ENCODE assay signal across 9 cellular contexts in genomic region chr21:30839304-30839703, GRCh38. TPM values are rescaled to one million over a fixed set of nuclear protein-coding genes. Genes with fewer than 3 reads are reported as not detected.
DNase-seq lines count a peak whose midpoint lies in the region; ATAC-seq and TF ChIP-seq lines count a peak whose summit lies in the region.
"Had no signal": no experiment of that assay in that cellular context is flagged by ENCODE, and none has a peak within 500 bp of the region (broad histone marks: within the 10 kb centered on the region; RNA-seq: fewer than 3 reads in every experiment).

No MANE protein-coding gene starts in this region.

- peak; percentile 2 for DNase-seq in DMS114 treated with DMSO at 0.1 percent for 48 hours (lab: John Stamatoyannopoulos, UW; ENCODE audit: unreplicated experiment)
- peak; percentile 59 for DNase-seq in activated CD4-positive, alpha-beta T cell treated with anti-CD3 and anti-CD28 coated beads for 48 hours
- peak; percentile 82 for DNase-seq in iPS-NIHi7 (ENCODE audit: extremely low spot score)
- no peak for DNase-seq in mucosa of descending colon

- no peak overlapping the region for H3K9ac ChIP-seq in KMS-11

- TF ChIP-seq CTCF in KMS-11 (conservative IDR thresholded peaks at IDR 0.05; ENCODE audit: low read depth, low read length): peak; percentile 79
- TF ChIP-seq CTCF in mucosa of descending colon (IDR thresholded peaks at IDR 0.05): no peak

- no peaks in the 10 kb centered on the region for H3K27me3 ChIP-seq in KMS-11 (ENCODE audit: insufficient read depth, low read depth)

- no peaks in the 10 kb centered on the region for H3K36me3 ChIP-seq in KMS-11 (ENCODE audit: insufficient read depth)
- H3K36me3 ChIP-seq in mucosa of descending colon (ENCODE audit: low read depth): no peaks in the 10 kb centered on the region

- H3K79me2 ChIP-seq in KMS-11 (ENCODE audit: insufficient read depth, low read depth): no peaks in the 10 kb centered on the region

- H2AFZ ChIP-seq in KMS-11 (ENCODE audit: low read depth): no peak overlapping the region

- H3K9me3 ChIP-seq in mucosa of descending colon: peaks cover 47% of the 10 kb centered on the region

- ATAC-seq in GM19035 (IDR thresholded peaks at IDR 0.05; ENCODE audit: unreplicated experiment): no peak
- no peak for ATAC-seq in mucosa of descending colon
- no peak for ATAC-seq in GM18505 (IDR thresholded peaks at IDR 0.05; ENCODE audit: unreplicated experiment)
- no peak for ATAC-seq in GM21576 (IDR thresholded peaks at IDR 0.05; ENCODE audit: unreplicated experiment)

- H4K20me1 ChIP-seq in KMS-11 (ENCODE audit: insufficient read depth): no peaks in the 10 kb centered on the region

- no peak for TF ChIP-seq POLR2A in GM18505 (IDR thresholded peaks at IDR 0.05; ENCODE audit: borderline replicate concordance, extremely low read depth, insufficient read depth, insufficient read length)

- H3K4me2 ChIP-seq in KMS-11: no peak overlapping the region

- no peak overlapping the region for H3K4me3 ChIP-seq in KMS-11 (IDR thresholded peaks at IDR 0.05; ENCODE audit: insufficient read depth, low read depth, low read length)
- H3K4me3 ChIP-seq in mucosa of descending colon: no peak overlapping the region
- H3K4me3 ChIP-seq: skin epidermis had no signal

- H3K4me1 ChIP-seq in KMS-11 (ENCODE audit: low read depth, poor library complexity, severe bottlenecking): no peaks in the 10 kb centered on the region
- no peaks in the 10 kb centered on the region for H3K4me1 ChIP-seq in mucosa of descending colon (ENCODE audit: low read depth)

- H3K27ac ChIP-seq in KMS-11: no peak overlapping the region
- H3K27ac ChIP-seq: skin epidermis had no signal

- intact Hi-C loops in mucosa of descending colon (cut with DNase I, micrococcal nuclease): loop anchor here in 1 of 2 donors (10.0 kb wide), 1 partner anchor 245 kb away; no protein-coding TSS in a partner anchor

RNA-seq across cellular contexts. Expression of gene KRTAP7-1, which starts 9.7 kb away (rescaled TPM):
- total RNA-seq in mucosa of descending colon: not detected

RNA-seq across cellular contexts. Expression of gene KRTAP8-1, which starts 26.2 kb away (rescaled TPM):
- not detected for total RNA-seq in mucosa of descending colon

RNA-seq across cellular contexts. Expression of gene KRTAP11-1, which starts 42.1 kb away (rescaled TPM):
- total RNA-seq in mucosa of descending colon: not detected

Comparison
In these comparisons a context has a peak if more than half of its experiments do, and no peak if none do; other contexts are left out.
1. DNase-seq: peak in DMS114 treated with DMSO at 0.1 percent for 48 hours (single experiment), activated CD4-positive, alpha-beta T cell treated with anti-CD3 and anti-CD28 coated beads for 48 hours (single experiment) and iPS-NIHi7 (single experiment); none in mucosa of descending colon (0 of 3).